ENCODE assay signal across 17 cellular contexts in genomic region chr15:40410476-40410875, GRCh38. TPM values are rescaled to one million over a fixed set of nuclear protein-coding genes. Genes with fewer than 3 reads are reported as not detected.
A peak's percentile ranks its signal among the peaks of the same experiment; 100 is the strongest.
DNase-seq lines count a peak whose midpoint lies in the region; TF ChIP-seq lines count a peak whose summit lies in the region.
"Had no signal": no experiment of that assay in that cellular context is flagged by ENCODE, and none has a peak within 500 bp of the region (broad histone marks: within the 10 kb centered on the region; RNA-seq: fewer than 3 reads in every experiment).

No MANE protein-coding gene starts in this region.

- intact Hi-C loops in spleen (cut with DNase I; ENCODE audit: low total_unique reads), result loop anchor here (10.0 kb wide), 1 partner anchor 46 kb away; no protein-coding TSS in a partner anchor

- H3K4me2 ChIP-seq in OCI-LY3 (ENCODE audit: low read length), result 0 out of 2 replicates have a peak overlapping the region, but pooled peaks have one; percentile 4
- no peak overlapping the region for H3K4me2 ChIP-seq in H9 (ENCODE audit: insufficient read depth, insufficient read length, low read length)
- H3K4me2 ChIP-seq: BLaER1 treated with 17β-estradiol and CSF1 and Interleukin-3, amounts not matched to agents 10 nM and 100 nM had no signal

- no peak overlapping the region for H3K14ac ChIP-seq in H9 (ENCODE audit: insufficient read depth, low read length)

- H3K9ac ChIP-seq in OCI-LY3 (ENCODE audit: low read length) (no peak overlapping the region), H9 (ENCODE audit: extremely low read depth, insufficient read length, low read length) (no peak overlapping the region)
- H3K9ac ChIP-seq: BLaER1 treated with 17β-estradiol and CSF1 and Interleukin-3, amounts not matched to agents 10 nM and 100 nM; GM23248 had no signal

- H3K27ac Mint-ChIP-seq in activated T-cell treated with anti-CD3 and anti-CD28 coated beads, Interleukin-2, amount 50 U/mL, for 24 hours, result peak overlapping the region; percentile 37
- no peak overlapping the region for H3K27ac Mint-ChIP-seq in neural crest cell (ENCODE audit: unreplicated experiment)
- H3K27ac Mint-ChIP-seq in H9, result no peak overlapping the region

- H4K91ac ChIP-seq in H9 (ENCODE audit: insufficient read length, low read depth, low read length), result no peak overlapping the region

- peaks cover 89% of the 10 kb centered on the region for H3K36me3 Mint-ChIP-seq in activated T-cell treated with anti-CD3 and anti-CD28 coated beads, Interleukin-2, amount 50 U/mL, for 24 hours (ENCODE audit: low read depth)
- H3K36me3 Mint-ChIP-seq in neural crest cell (ENCODE audit: low read depth), result peaks cover 8% of the 10 kb centered on the region
- peaks cover 55 to 80% (median 75%) of the 10 kb centered on the region in 3 experiments; a peak in 6 of 7 replicates for H3K36me3 Mint-ChIP-seq in H9 (ENCODE audit: insufficient read depth in 1 of 3, low read depth in 3 of 3)

- peaks cover 6% of the 10 kb centered on the region for H3K23me2 ChIP-seq in H9 (ENCODE audit: insufficient read length, low read depth, low read length, poor library complexity, severe bottlenecking)

- peaks cover 52% of the 10 kb centered on the region for H3K36me3 ChIP-seq in OCI-LY3 (replicated peaks; ENCODE audit: low read depth, low read length)
- peaks cover 2 to 81% (median 68%) of the 10 kb centered on the region in 6 donors for H3K36me3 ChIP-seq in spleen

- H2BK12ac ChIP-seq in H9 (ENCODE audit: insufficient read length, low read depth, low read length), result no peak overlapping the region

- H3K4me3 ChIP-seq in OCI-LY3 (ENCODE audit: low read length) (no peak overlapping the region), spleen (no peak overlapping the region)
- H3K4me3 ChIP-seq: BLaER1 treated with 17β-estradiol and CSF1 and Interleukin-3, amounts not matched to agents 10 nM and 100 nM; GM12878; GM23248 had no signal

- H3K18ac ChIP-seq in H9 (ENCODE audit: insufficient read length, low read depth, low read length), result no peak overlapping the region

- peak overlapping the region; percentile 94; the same call in 1 of the 2 replicates for H3K27ac ChIP-seq in OCI-LY3 (ENCODE audit: low read length)
- H3K27ac ChIP-seq in spleen, result no peak overlapping the region
- H3K27ac ChIP-seq in H9 (ENCODE audit: insufficient read length, low read depth, low read length), result no peak overlapping the region
- H3K27ac ChIP-seq: BLaER1 treated with 17β-estradiol and CSF1 and Interleukin-3, amounts not matched to agents 10 nM and 100 nM; GM23248; HL-60 had no signal

- no peak overlapping the region for H2BK5ac ChIP-seq in H9 (ENCODE audit: insufficient read length, low read length)

- H3K9me3 ChIP-seq in OCI-LY3 (ENCODE audit: insufficient read depth, low read length) (no peaks in the 10 kb centered on the region), spleen (no peaks in the 10 kb centered on the region), H9 (ENCODE audit: control insufficient read depth, low read depth, low read length) (no peaks in the 10 kb centered on the region)
- H3K9me3 ChIP-seq: BLaER1 treated with 17β-estradiol and CSF1 and Interleukin-3, amounts not matched to agents 10 nM and 100 nM had no signal

- H3K4me1 Mint-ChIP-seq in activated T-cell treated with anti-CD3 and anti-CD28 coated beads, Interleukin-2, amount 50 U/mL, for 24 hours (ENCODE audit: low read depth), result peaks cover 41% of the 10 kb centered on the region
- H3K4me1 Mint-ChIP-seq in neural crest cell (peaks cover 16% of the 10 kb centered on the region), H9 (peaks cover 11 to 16% of the 10 kb centered on the region in 2 experiments)

- no peak overlapping the region for H3K4ac ChIP-seq in H9 (ENCODE audit: low read depth, low read length)

- TF ChIP-seq POLR2A in spleen (IDR thresholded peaks at IDR 0.05), result no peak

- H3K27me3 ChIP-seq in OCI-LY3 (ENCODE audit: low read depth, low read length) (no peaks in the 10 kb centered on the region), spleen (replicated peaks in 1 of 7) (no peaks in the 10 kb centered on the region), H9 (ENCODE audit: insufficient read depth, low read length) (no peaks in the 10 kb centered on the region)
- H3K27me3 ChIP-seq: BLaER1 treated with 17β-estradiol and CSF1 and Interleukin-3, amounts not matched to agents 10 nM and 100 nM had no signal

- H2AFZ ChIP-seq in OCI-LY3 (ENCODE audit: low read depth, low read length) (no peak overlapping the region), H9 (ENCODE audit: low read length) (no peak overlapping the region)
- H2AFZ ChIP-seq: GM23248 had no signal

- H3K79me2 ChIP-seq in OCI-LY3 (ENCODE audit: low read length) (peaks cover 26% of the 10 kb centered on the region), H9 (ENCODE audit: insufficient read depth, low read length) (peaks cover 3% of the 10 kb centered on the region; the same call in 1 of the 2 replicates)

- H3K4me1 ChIP-seq in OCI-LY3 (ENCODE audit: low read length) (peaks cover 46% of the 10 kb centered on the region), spleen (peaks cover 14 to 39% (median 22%) of the 10 kb centered on the region in 6 donors), H9 (ENCODE audit: insufficient read depth, low read length) (no peaks in the 10 kb centered on the region)

- no peak overlapping the region for H4K5ac ChIP-seq in H9 (ENCODE audit: insufficient read length, low read depth, low read length)

- no peak for DNase-seq in activated T-cell treated with anti-CD3 and anti-CD28 coated beads, Interleukin-2, amount 50 U/mL, for 24 hours
- no peak for DNase-seq in activated T-cell treated with anti-CD3 and anti-CD28 coated beads for 4 hours
- DNase-seq in neural crest cell (ENCODE audit: low read depth, low spot score), result no peak
- DNase-seq in spleen, result peak; percentile 11
- no peak for DNase-seq in H9
- DNase-seq in stimulated activated CD4-positive, alpha-beta T cell treated with anti-CD3 and anti-CD28 coated beads, Interleukin-4, amount 100 ng/mL, for 1 hour, result no peak
- DNase-seq: ACHN; Calu3; CD4-positive, CD25-positive, alpha-beta regulatory T cell; DMS79; GM23248 had no signal

- H4K20me1 ChIP-seq in OCI-LY3 (ENCODE audit: insufficient read depth, low read length) (no peaks in the 10 kb centered on the region), H9 (ENCODE audit: control insufficient read depth, insufficient read depth, insufficient read length) (no peaks in the 10 kb centered on the region)

- H3K4me3 Mint-ChIP-seq in activated T-cell treated with anti-CD3 and anti-CD28 coated beads, Interleukin-2, amount 50 U/mL, for 24 hours, result no peak overlapping the region
- H3K4me3 Mint-ChIP-seq in neural crest cell (peak overlapping the region; percentile 38), H9 (no peak overlapping the region)
- H3K4me3 Mint-ChIP-seq: CD4-positive, CD25-positive, alpha-beta regulatory T cell had no signal

- no peaks in the 10 kb centered on the region for H3K27me3 Mint-ChIP-seq in activated T-cell treated with anti-CD3 and anti-CD28 coated beads, Interleukin-2, amount 50 U/mL, for 24 hours
- no peaks in the 10 kb centered on the region for H3K27me3 Mint-ChIP-seq in neural crest cell (ENCODE audit: low read depth)
- H3K27me3 Mint-ChIP-seq in H9 (ENCODE audit: low read depth), result no peaks in the 10 kb centered on the region
- H3K27me3 Mint-ChIP-seq: CD4-positive, CD25-positive, alpha-beta regulatory T cell had no signal

- H3K23ac ChIP-seq in H9 (ENCODE audit: insufficient read length, low read depth, low read length), result no peak overlapping the region

- no peak overlapping the region for H2BK20ac ChIP-seq in H9 (ENCODE audit: low read depth, low read length, poor library complexity, severe bottlenecking)

- no peak overlapping the region for H4K8ac ChIP-seq in H9 (replicated peaks; ENCODE audit: insufficient read length, low read depth, low read length)

- H3K56ac ChIP-seq in H9 (ENCODE audit: insufficient read length, low read depth, low read length), result no peak overlapping the region

- H2AK5ac ChIP-seq in H9 (ENCODE audit: insufficient read length, low read length), result no peak overlapping the region

- H3T11ph ChIP-seq in H9 (ENCODE audit: low read length), result no peak overlapping the region

- H3K79me1 ChIP-seq in H9 (ENCODE audit: insufficient read depth, low read depth, low read length, poor library complexity, severe bottlenecking), result peaks cover 7% of the 10 kb centered on the region

- no peaks in the 10 kb centered on the region for H3K9me3 Mint-ChIP-seq in activated T-cell treated with anti-CD3 and anti-CD28 coated beads, Interleukin-2, amount 50 U/mL, for 24 hours
- no peaks in the 10 kb centered on the region for H3K9me3 Mint-ChIP-seq in neural crest cell
- no peaks in the 10 kb centered on the region for H3K9me3 Mint-ChIP-seq in H9

- TF ChIP-seq CTCF in OCI-LY3 (IDR thresholded peaks at IDR 0.05; ENCODE audit: low read depth, low read length) (no peak), neural crest cell (conservative IDR thresholded peaks at IDR 0.05) (no peak), spleen (IDR thresholded peaks at IDR 0.05 in 8 of 11, conservative IDR thresholded peaks at IDR 0.05 in 3 of 11) (no peak), H9 (conservative IDR thresholded peaks at IDR 0.05) (no peak)

- 90 to 96% (median 94%) methylated on average over 11 of the region's 11 CpGs for WGBS in spleen, 5 donors
- WGBS in H9 (ENCODE audit: extremely low coverage, insufficient read length, low lambda C conversion rate), result no CpG with 5 or more reads among the region's 11 CpGs

- no peak overlapping the region for H2BK120ac ChIP-seq in H9 (ENCODE audit: low read depth, low read length, poor library complexity, severe bottlenecking)

- H2BK15ac ChIP-seq in H9 (ENCODE audit: low read depth, low read length), result no peak overlapping the region

RNA-seq across cellular contexts. Expression of gene IVD, which starts 4.9 kb away (rescaled TPM):
- total RNA-seq in neural crest cell (75.2 and 81.4 TPM in 2 replicates), spleen (10 to 100 TPM; 39.6 to 93.9 (median 61.6) TPM), H9 (2021) (86.7 and 93.1 TPM in 2 replicates)
- polyA plus RNA-seq in spleen, result 10 to 100 TPM; 25.1 to 44.4 (median 35.1) TPM

RNA-seq across cellular contexts. Expression of gene KNSTRN, which starts 28.0 kb away (rescaled TPM):
- total RNA-seq in neural crest cell (73.7 and 74.7 TPM in 2 replicates), spleen (10 to 100 TPM in 4 of 7 donors, 1 to 10 TPM in 3; 8.3 to 16.8 (median 11.5) TPM), H9 (2021) (53.9 TPM in 2 replicates)
- polyA plus RNA-seq in spleen, result 10 to 100 TPM in 1 of 3 donors, 1 to 10 TPM in 2; 6.0 to 10.3 (median 9.0) TPM

RNA-seq across cellular contexts. Expression of gene BAHD1, which starts 30.3 kb away (rescaled TPM):
- total RNA-seq in neural crest cell, result 25.6 and 26.4 TPM in 2 replicates
- 10 to 100 TPM; 13.5 to 27.0 (median 22.2) TPM for total RNA-seq in spleen
- polyA plus RNA-seq in spleen, result 10 to 100 TPM in 1 of 3 donors, 1 to 10 TPM in 2; 7.4 to 14.2 (median 8.7) TPM
- total RNA-seq in H9 (2021), result 52.9 and 54.1 TPM in 2 replicates

RNA-seq across cellular contexts. Expression of gene DISP2, which starts 52.5 kb away (rescaled TPM):
- total RNA-seq in neural crest cell (2.0 and 3.1 TPM in 2 replicates), spleen (1 to 10 TPM in 2 of 7 donors, under 1 TPM in 4, not detected in 1; 0.05 to 3.0 (median 0.45) TPM), H9 (2021) (0.59 and 1.3 TPM in 2 replicates)
- polyA plus RNA-seq in spleen, result under 1 TPM; 0.47 to 0.63 (median 0.54) TPM
- total RNA-seq: GM12878 had no signal

RNA-seq across cellular contexts. Expression of gene PHGR1, which starts 59.6 kb away (rescaled TPM):
- not detected in 2 replicates for total RNA-seq in neural crest cell
- total RNA-seq in spleen, result not detected
- polyA plus RNA-seq in spleen, result 1 to 10 TPM in 1 of 3 donors, under 1 TPM in 1, not detected in 1; 0.67 to 4.9 TPM
- total RNA-seq in H9 (2021), result not detected in 2 replicates
- total RNA-seq: A172; Calu3; CD4-positive, CD25-positive, alpha-beta regulatory T cell; G401; GM12878; GM23248 had no signal
- polyA plus RNA-seq: CD4-positive, CD25-positive, alpha-beta regulatory T cell; GM12878; GM23248 had no signal
